ENCODE assay signal across 18 cellular contexts in the genomic region with DNA sequence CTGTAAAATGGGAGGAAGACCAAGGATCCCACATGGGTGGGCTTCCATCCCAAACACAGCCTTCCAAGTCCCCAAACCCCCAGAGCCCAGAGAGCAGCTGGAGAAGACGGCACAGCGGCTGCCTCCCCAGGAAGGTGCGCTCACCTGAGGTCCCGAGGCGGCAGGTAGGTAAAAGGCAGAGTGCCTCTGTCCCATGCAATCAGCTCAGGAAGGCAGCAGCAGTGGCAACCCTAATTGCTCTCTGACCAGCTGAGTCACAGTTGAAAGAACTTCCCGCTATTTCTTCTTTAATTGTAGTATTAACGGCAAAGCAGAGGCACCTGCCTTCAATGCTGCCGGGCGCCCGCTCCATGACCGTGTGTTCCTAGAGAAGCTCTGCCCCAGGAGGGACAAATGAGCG.
A peak's percentile ranks its signal among the peaks of the same experiment; 100 is the strongest.
DNase-seq lines count a peak whose midpoint lies in the region; ATAC-seq, FAIRE-seq and TF ChIP-seq lines count a peak whose summit lies in the region.
"Had no signal": no experiment of that assay in that cellular context is flagged by ENCODE, and none has a peak within 500 bp of the region (broad histone marks: within the 10 kb centered on the region; RNA-seq: fewer than 3 reads in every experiment).

No MANE protein-coding gene starts in this region.

- no peak overlapping the region for H2AK5ac ChIP-seq in H1 (ENCODE audit: low read depth, low read length)

- peak overlapping the region; percentile 48; the same call in 1 of the 2 replicates for H2BK20ac ChIP-seq in H1 (ENCODE audit: low read length)

- no peaks in the 10 kb centered on the region; a peak in 1 of 7 replicates for H3K27me3 ChIP-seq in H1 (replicated peaks in 1 of 4; ENCODE audit: control insufficient read depth in 3 of 4, extremely low read depth in 1 of 4, insufficient read depth in 3 of 4, low read length in 3 of 4)

- H3K56ac ChIP-seq in H1 (replicated peaks; ENCODE audit: insufficient read length, low read depth, low read length): no peak overlapping the region

- no peak overlapping the region for H4K8ac ChIP-seq in H1 (ENCODE audit: extremely low read depth, insufficient read depth, low read length)

- H2AFZ ChIP-seq in H1 (ENCODE audit: low read length): no peak overlapping the region
- H2AFZ ChIP-seq: GM23248 had no signal

- H2BK15ac ChIP-seq in H1 (ENCODE audit: low read length): no peak overlapping the region

- peak; percentile 6 for DNase-seq in activated CD4-positive, CD25-positive, alpha-beta regulatory T cell treated with anti-CD3 and anti-CD28 coated beads, Interleukin-2, amount 50 U/mL, for 72 hours
- DNase-seq in H1 (ENCODE audit: low read depth in 1 of 2, low spot score in 2 of 2) (no peak), mesenteric fat pad (ENCODE audit: low spot score) (peak; percentile 75), NCI-H1092 (lab: John Stamatoyannopoulos, UW) (no peak)
- DNase-seq: AML-193; CD4-positive, alpha-beta memory T cell; DMS79 treated with DMSO at 0.1 percent for 48 hours; GF-D8; GM23248; HCEC 1CT had no signal

- TF ChIP-seq CTCF in H1 (IDR thresholded peaks at IDR 0.05; ENCODE audit: control extremely low read depth in 1 of 3, insufficient read depth in 1 of 3, low read depth in 1 of 3, low read length in 3 of 3): no peak

- H2BK120ac ChIP-seq in H1 (replicated peaks; ENCODE audit: low read depth, low read length): no peak overlapping the region

- H2BK12ac ChIP-seq in H1 (ENCODE audit: low read depth, low read length): no peak overlapping the region

- H4K5ac ChIP-seq in H1 (ENCODE audit: insufficient read length, low read depth, low read length): no peak overlapping the region

- no peaks in the 10 kb centered on the region for H3K79me2 ChIP-seq in H1 (ENCODE audit: control insufficient read depth in 1 of 2, insufficient read depth in 2 of 2, low read length in 2 of 2)

- 96% methylated on average over 12 of the region's 12 CpGs; no CpG with 5 or more reads in 1 of the 2 experiments for WGBS in H1 (ENCODE audit: extremely low coverage in 1 of 2, insufficient coverage in 1 of 2, insufficient read length in 1 of 2, insufficient replicate concordance in 2 of 2, low coverage in 1 of 2, low lambda C conversion rate in 2 of 2, missing lambda C conversion rate in 1 of 2), 2 experiments

- no peak overlapping the region for H3K9ac ChIP-seq in H1 (replicated peaks in 1 of 4; ENCODE audit: extremely low read depth in 1 of 4, low read depth in 3 of 4, low read length in 3 of 4)
- H3K9ac ChIP-seq: GM23248 had no signal

- no peaks in the 10 kb centered on the region for H3K23me2 ChIP-seq in H1 (ENCODE audit: low read depth, low read length)

- no peak overlapping the region for H3K14ac ChIP-seq in H1 (ENCODE audit: insufficient read length)

- TF ChIP-seq EP300 in H1 (IDR thresholded peaks at IDR 0.05; ENCODE audit: borderline replicate concordance in 1 of 2, low read depth in 2 of 2, low read length in 2 of 2): no peak

- TF ChIP-seq POLR2A in H1 (IDR thresholded peaks at IDR 0.05; ENCODE audit: control extremely low read depth in 1 of 2, low read depth in 2 of 2, low read length in 2 of 2): no peak

- H3K18ac ChIP-seq in H1 (ENCODE audit: extremely low read depth, low read length): no peak overlapping the region

- H3K4me1 ChIP-seq in H1 (replicated peaks in 1 of 4; ENCODE audit: control insufficient read depth in 3 of 4, insufficient read depth in 4 of 4, low read length in 3 of 4): peaks cover 0 to 6% (median 2%) of the 10 kb centered on the region in 4 experiments; a peak in 4 of 7 replicates
- H3K4me1 ChIP-seq: A549 had no signal

- no peak for TF ChIP-seq RAD21 in H1 (IDR thresholded peaks at IDR 0.05 in 1 of 2, conservative IDR thresholded peaks at IDR 0.05 in 1 of 2; ENCODE audit: low read depth in 2 of 2, low read length in 2 of 2)

- no peaks in the 10 kb centered on the region for H3K79me1 ChIP-seq in H1 (ENCODE audit: low read depth, low read length)

- H3K23ac ChIP-seq in H1 (ENCODE audit: insufficient read length): no peak overlapping the region

- H3K4me2 ChIP-seq in H1 (ENCODE audit: insufficient read depth in 1 of 2, low read depth in 2 of 2, low read length in 2 of 2): no peak overlapping the region
- H3K4me2 ChIP-seq: A549 had no signal

- POLR2A ChIA-PET in H1 (lab: Charles Lee; ENCODE audit: partially characterized antibody): interaction anchor here (1.2 kb wide), 1 partner anchor 10 kb away, joined by 3 read pairs; no protein-coding TSS in a partner anchor

- H4K91ac ChIP-seq in H1 (replicated peaks; ENCODE audit: insufficient read length, low read length): no peak overlapping the region

- no peaks in the 10 kb centered on the region for H3K9me3 ChIP-seq in H1 (ENCODE audit: insufficient read depth in 2 of 2, low read depth in 1 of 2, low read length in 1 of 2)
- H3K9me3 ChIP-seq: A549 had no signal

- H4K20me1 ChIP-seq in H1 (replicated peaks in 1 of 2; ENCODE audit: control insufficient read depth in 1 of 2, insufficient read depth in 2 of 2, low read length in 2 of 2): no peaks in the 10 kb centered on the region

- no peak for FAIRE-seq in H1 (lab: Jason Lieb, UNC)
- FAIRE-seq: A549, H54 had no signal

- ATAC-seq in activated CD4-positive, CD25-positive, alpha-beta regulatory T cell treated with anti-CD3 and anti-CD28 coated beads, Interleukin-2, amount 50 U/mL, for 24 hours: no peak
- ATAC-seq in GM18517 (IDR thresholded peaks at IDR 0.05; ENCODE audit: unreplicated experiment): no peak
- no peak for ATAC-seq in GM21360 (IDR thresholded peaks at IDR 0.05; ENCODE audit: unreplicated experiment)
- ATAC-seq: A549 had no signal

- no peak overlapping the region for H3K4me3 ChIP-seq in H1 (ENCODE audit: extremely low read depth in 1 of 4, insufficient read depth in 2 of 4, low read depth in 3 of 4, low read length in 4 of 4)
- H3K4me3 ChIP-seq: A549, GM23248 had no signal

- no peak overlapping the region for H2BK5ac ChIP-seq in H1 (ENCODE audit: low read depth, low read length)

- H3K4ac ChIP-seq in H1 (replicated peaks; ENCODE audit: insufficient read length, low read depth, low read length): no peak overlapping the region

- CTCF ChIA-PET in H1 (lab: Charles Lee; ENCODE audit: partially characterized antibody): interaction anchor here (1.0 to 4.2 kb wide), 8 partner anchors 12 to 175 kb away, joined by 3 to 26 read pairs (median 6); no protein-coding TSS in a partner anchor

- H3K36me3 ChIP-seq in H1 (ENCODE audit: control insufficient read depth in 2 of 4, insufficient read depth in 4 of 4, low read length in 3 of 4): no peaks in the 10 kb centered on the region

- H3K27ac ChIP-seq in H1 (ENCODE audit: low read depth, low read length): no peak overlapping the region
- H3K27ac ChIP-seq: 22Rv1, A549, C4-2B, GM23248, HL-60 had no signal

TF ChIP-seq in H1, 55 proteins besides CTCF, POLR2A, EP300 and RAD21:
- no peak for TF ChIP-seq TAF1 (IDR thresholded peaks at IDR 0.05; ENCODE audit: low read depth, low read length)
- no peak for TF ChIP-seq TBP (IDR thresholded peaks at IDR 0.05; ENCODE audit: low read depth, low read length)
- TF ChIP-seq CTBP2 (IDR thresholded peaks at IDR 0.05; ENCODE audit: borderline replicate concordance, insufficient read depth, insufficient read length, low read length): no peak
- TF ChIP-seq JUND (IDR thresholded peaks at IDR 0.05; ENCODE audit: low read length): no peak
- TF ChIP-seq EZH2 (IDR thresholded peaks at IDR 0.05; ENCODE audit: low read depth, low read length, severe bottlenecking): no peak
- no peak for TF ChIP-seq SAP30 (IDR thresholded peaks at IDR 0.05; ENCODE audit: insufficient read depth, insufficient replicate concordance, low read length)
- no peak for TF ChIP-seq POLR2AphosphoS5 (IDR thresholded peaks at IDR 0.05; ENCODE audit: low read depth, low read length)
- no peak for TF ChIP-seq BCL11A (IDR thresholded peaks at IDR 0.05; ENCODE audit: low read depth in 2 of 2, low read length in 2 of 2)
- TF ChIP-seq KDM1A (IDR thresholded peaks at IDR 0.05; ENCODE audit: borderline replicate concordance, low read length): no peak
- no peak for TF ChIP-seq CEBPB (IDR thresholded peaks at IDR 0.05; ENCODE audit: low read depth, low read length)
- no peak for TF ChIP-seq SP2 (IDR thresholded peaks at IDR 0.05; ENCODE audit: low read length)
- no peak for TF ChIP-seq YY1 (IDR thresholded peaks at IDR 0.05; ENCODE audit: low read depth, low read length)
- TF ChIP-seq SRF (IDR thresholded peaks at IDR 0.05; ENCODE audit: low read depth, low read length): no peak
- no peak for TF ChIP-seq KDM5A (IDR thresholded peaks at IDR 0.05; ENCODE audit: low read length)
- TF ChIP-seq MAFK (IDR thresholded peaks at IDR 0.05; ENCODE audit: low read depth, low read length): no peak
- no peak for TF ChIP-seq CHD1 (IDR thresholded peaks at IDR 0.05; ENCODE audit: low read depth, low read length)
- TF ChIP-seq SIN3A (conservative IDR thresholded peaks at IDR 0.05 in 1 of 2, IDR thresholded peaks at IDR 0.05 in 1 of 2; ENCODE audit: low read depth in 1 of 2, low read length in 2 of 2): no peak
- no peak for TF ChIP-seq RFX5 (IDR thresholded peaks at IDR 0.05; ENCODE audit: borderline replicate concordance, low read depth, low read length)

Comparison
In these comparisons a context has a peak if more than half of its experiments do, and no peak if none do; other contexts are left out.
1. DNase-seq: peak in activated CD4-positive, CD25-positive, alpha-beta regulatory T cell treated with anti-CD3 and anti-CD28 coated beads, Interleukin-2, amount 50 U/mL, for 72 hours (single experiment) and mesenteric fat pad (single experiment); none in H1 (0 of 2) and NCI-H1092 (single experiment).